ENCODE assay signal across 17 cellular contexts in genomic region chr1:68147534-68147933, GRCh38.
DNase-seq lines count a peak whose midpoint lies in the region; ATAC-seq and TF ChIP-seq lines count a peak whose summit lies in the region.
"Had no signal": no experiment of that assay in that cellular context is flagged by ENCODE, and none has a peak within 500 bp of the region (broad histone marks: within the 10 kb centered on the region; RNA-seq: fewer than 3 reads in every experiment).

No MANE protein-coding gene starts in this region.

- H3K27ac ChIP-seq in left ventricle myocardium inferior (replicated peaks), result peak overlapping the region; percentile 66
- peak overlapping the region in 1 of 2 donors; percentile 78 for H3K27ac ChIP-seq in right atrium auricular region
- H3K27ac ChIP-seq in gastroesophageal sphincter, result peak overlapping the region in 3 of 4 donors; percentile 82 to 83 (median 82)
- H3K27ac ChIP-seq in stomach smooth muscle (ENCODE audit: low read length), result peak overlapping the region; percentile 46
- H3K27ac ChIP-seq in upper lobe of left lung, result no peak overlapping the region

- H3K9ac ChIP-seq in stomach smooth muscle (ENCODE audit: low read length in 2 of 2), result no peak overlapping the region

- no peaks in the 10 kb centered on the region for H3K9me3 Mint-ChIP-seq in nephron
- H3K9me3 Mint-ChIP-seq: CD4-positive, alpha-beta T cell; GM23338 had no signal

- peaks cover 52% of the 10 kb centered on the region for H3K36me3 Mint-ChIP-seq in nephron (ENCODE audit: low read depth)

- peaks cover 41% of the 10 kb centered on the region for H3K4me1 ChIP-seq in left ventricle myocardium inferior
- H3K4me1 ChIP-seq in right atrium auricular region, result peaks cover 0 to 17% of the 10 kb centered on the region in 2 donors
- peaks cover 8 to 61% (median 18%) of the 10 kb centered on the region in 3 donors for H3K4me1 ChIP-seq in gastroesophageal sphincter
- H3K4me1 ChIP-seq in stomach smooth muscle (ENCODE audit: control insufficient read depth, insufficient read depth, low read length), result peaks cover 20% of the 10 kb centered on the region
- peaks cover 0 to 10% (median 6%) of the 10 kb centered on the region in 4 donors for H3K4me1 ChIP-seq in upper lobe of left lung

- H3K27me3 ChIP-seq in left ventricle myocardium inferior (ENCODE audit: low read depth), result no peaks in the 10 kb centered on the region
- H3K27me3 ChIP-seq in right atrium auricular region, result no peaks in the 10 kb centered on the region
- H3K27me3 ChIP-seq in gastroesophageal sphincter, result no peaks in the 10 kb centered on the region
- H3K27me3 ChIP-seq in stomach smooth muscle (ENCODE audit: control insufficient read depth in 1 of 2, insufficient read depth in 2 of 2, low read length in 2 of 2), result no peaks in the 10 kb centered on the region
- H3K27me3 ChIP-seq in upper lobe of left lung, result no peaks in the 10 kb centered on the region

- no peak for TF ChIP-seq POLR2A in gastroesophageal sphincter (IDR thresholded peaks at IDR 0.05)
- no peak for TF ChIP-seq POLR2A in upper lobe of left lung (IDR thresholded peaks at IDR 0.05)

- H3K9me3 ChIP-seq in left ventricle myocardium inferior (replicated peaks) (no peaks in the 10 kb centered on the region), right atrium auricular region (no peaks in the 10 kb centered on the region), gastroesophageal sphincter (no peaks in the 10 kb centered on the region), stomach smooth muscle (ENCODE audit: control insufficient read depth in 2 of 2, low read length in 2 of 2) (no peaks in the 10 kb centered on the region), upper lobe of left lung (no peaks in the 10 kb centered on the region)

- H3K27ac Mint-ChIP-seq in nephron, result peak overlapping the region; percentile 71 to 92 (median 86)
- H3K27ac Mint-ChIP-seq: B cell; CD4-positive, alpha-beta T cell; GM23338 had no signal

- H3K4me3 Mint-ChIP-seq in nephron, result no peak overlapping the region
- H3K4me3 Mint-ChIP-seq: B cell; CD4-positive, alpha-beta T cell; GM23338 had no signal

- TF ChIP-seq EP300 in gastroesophageal sphincter (IDR thresholded peaks at IDR 0.05) (no peak), upper lobe of left lung (IDR thresholded peaks at IDR 0.05) (no peak)

- intact Hi-C loops in left ventricle myocardium inferior (cut with micrococcal nuclease), result no loop called here

- no peaks in the 10 kb centered on the region for H3K27me3 Mint-ChIP-seq in nephron (ENCODE audit: low read depth)
- H3K27me3 Mint-ChIP-seq: CD4-positive, alpha-beta T cell had no signal

- DNase-seq in left ventricle myocardium inferior (no peak), right atrium auricular region (ENCODE audit: low spot score) (no peak), upper lobe of left lung (no peak), NCI-H1105 (lab: John Stamatoyannopoulos, UW) (no peak)
- no peak for DNase-seq in activated CD4-positive, alpha-beta T cell treated with anti-CD3 and anti-CD28 coated beads, Interleukin-2, amount 50 U/mL, for 4 hours
- DNase-seq: C1 segment of cervical spinal cord; Calu3; CD4-positive, alpha-beta T cell; DMS 273 treated with DMSO at 0.1 percent for 48 hours; DMS79; H7 had no signal

- 67 to 80% methylated on average over 1 to 2 of the region's 3 CpGs for WGBS in gastroesophageal sphincter (ENCODE audit: low coverage in 1 of 2), 2 donors
- WGBS in upper lobe of left lung, 2 donors, result 61 to 81% methylated on average over 3 of the region's 3 CpGs

- no peak overlapping the region for H3K4me3 ChIP-seq in left ventricle myocardium inferior
- no peak overlapping the region for H3K4me3 ChIP-seq in right atrium auricular region
- H3K4me3 ChIP-seq in gastroesophageal sphincter, result no peak overlapping the region
- no peak overlapping the region for H3K4me3 ChIP-seq in stomach smooth muscle (ENCODE audit: low read length in 2 of 2)
- no peak overlapping the region for H3K4me3 ChIP-seq in upper lobe of left lung
- H3K4me3 ChIP-seq: GM12878, GM23338 had no signal

- TF ChIP-seq CTCF in left ventricle myocardium inferior (IDR thresholded peaks at IDR 0.05; ENCODE audit: borderline replicate concordance), result no peak
- no peak for TF ChIP-seq CTCF in right atrium auricular region (IDR thresholded peaks at IDR 0.05)
- no peak for TF ChIP-seq CTCF in gastroesophageal sphincter (IDR thresholded peaks at IDR 0.05)
- no peak for TF ChIP-seq CTCF in nephron (IDR thresholded peaks at IDR 0.05; ENCODE audit: unreplicated experiment in 3 of 3)
- TF ChIP-seq CTCF in upper lobe of left lung (IDR thresholded peaks at IDR 0.05), result no peak

- ATAC-seq in gastroesophageal sphincter (no peak), upper lobe of left lung (ENCODE audit: low FRiP score in 2 of 2) (no peak)
- ATAC-seq: GM12878, GM23338 had no signal

- peaks cover 32% of the 10 kb centered on the region for H3K4me1 Mint-ChIP-seq in nephron
- H3K4me1 Mint-ChIP-seq: B cell had no signal

- H3K36me3 ChIP-seq in left ventricle myocardium inferior (peaks cover 67% of the 10 kb centered on the region), right atrium auricular region (peaks cover 5% of the 10 kb centered on the region), gastroesophageal sphincter (peaks cover 6 to 81% of the 10 kb centered on the region in 2 donors), stomach smooth muscle (ENCODE audit: control insufficient read depth in 2 of 2, insufficient read depth in 2 of 2, low read length in 2 of 2) (peaks cover 52 to 54% of the 10 kb centered on the region in 2 donors), upper lobe of left lung (peaks cover 3 to 51% (median 5%) of the 10 kb centered on the region in 4 donors)

Comparison
In these comparisons a context has a peak if more than half of its experiments do, and no peak if none do; other contexts are left out.
1. H3K27ac ChIP-seq: peak in left ventricle myocardium inferior (single experiment), gastroesophageal sphincter (3 of 4) and stomach smooth muscle (single experiment); none in upper lobe of left lung (0 of 4).